In the genomic region with DNA sequence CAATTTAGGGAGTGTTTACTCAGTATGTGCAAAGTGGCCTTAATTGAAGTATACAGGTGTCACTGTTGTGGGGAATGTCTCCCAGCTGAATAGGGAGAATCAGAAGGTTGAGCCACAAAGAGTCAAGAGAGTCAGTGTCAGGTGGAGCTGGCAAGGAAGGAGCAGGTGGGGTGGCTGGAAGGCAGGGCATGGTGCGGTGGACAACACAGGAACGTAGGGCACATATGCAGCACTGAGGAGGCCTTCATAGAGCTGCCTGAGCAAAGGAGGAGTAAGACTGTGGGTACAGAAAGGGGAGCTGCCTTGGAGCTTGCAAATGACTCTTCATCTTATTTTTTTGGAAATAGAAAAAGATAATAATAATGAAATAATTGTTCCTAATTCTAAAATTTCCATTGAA, we compare ENCODE assay signal across 13 cellular contexts. TPM values are rescaled to one million over a fixed set of nuclear protein-coding genes. Genes with fewer than 3 reads are reported as not detected.
DNase-seq lines count a peak whose midpoint lies in the region; ATAC-seq and TF ChIP-seq lines count a peak whose summit lies in the region.
"Had no signal": no experiment of that assay in that cellular context is flagged by ENCODE, and none has a peak within 500 bp of the region (broad histone marks: within the 10 kb centered on the region; RNA-seq: fewer than 3 reads in every experiment).

No MANE protein-coding gene starts in this region.

- POLR2A ChIA-PET in activated CD8-positive, alpha-beta T cell treated with anti-CD3 and anti-CD28 coated beads, Interleukin-2, amount 10 ng/mL, durations not matched to agents 7 days and 5 days (lab: Charles Lee) = interaction anchor here (0.9 to 10.3 kb wide), 5 partner anchors 15 to 99 kb away, joined by 3 to 309 read pairs (median 16); a partner anchor contains a TSS

- DNase-seq in heart left ventricle = no peak
- DNase-seq in cardiac septum (ENCODE audit: low spot score) = no peak
- no peak for DNase-seq in activated CD8-positive, alpha-beta T cell treated with anti-CD3 and anti-CD28 coated beads, Interleukin-2, amount 10 ng/mL, durations not matched to agents 7 days and 5 days
- DNase-seq in mesothelial cell of epicardium (ENCODE audit: low spot score in 2 of 2, unreplicated experiment in 2 of 2) = no peak
- peak; percentile 10 for DNase-seq in type B pancreatic cell (ENCODE audit: extremely low spot score, unreplicated experiment)
- no peak for DNase-seq in NCI-H2171 (lab: John Stamatoyannopoulos, UW)
- no peak for DNase-seq in left lobe of liver (ENCODE audit: low spot score)
- DNase-seq: NCI-H2171 treated with DMSO at 0.1 percent for 48 hours, retina had no signal

- no peaks in the 10 kb centered on the region for H3K27me3 Mint-ChIP-seq in activated CD8-positive, alpha-beta T cell treated with anti-CD3 and anti-CD28 coated beads, Interleukin-2, amount 10 ng/mL, durations not matched to agents 7 days and 5 days (ENCODE audit: low read depth)
- no peaks in the 10 kb centered on the region for H3K27me3 Mint-ChIP-seq in mesothelial cell of epicardium (ENCODE audit: low read depth)
- no peaks in the 10 kb centered on the region for H3K27me3 Mint-ChIP-seq in type B pancreatic cell

- peak overlapping the region; percentile 49 for H3K4me3 Mint-ChIP-seq in activated CD8-positive, alpha-beta T cell treated with anti-CD3 and anti-CD28 coated beads, Interleukin-2, amount 10 ng/mL, durations not matched to agents 7 days and 5 days
- H3K4me3 Mint-ChIP-seq in mesothelial cell of epicardium (no peak overlapping the region), type B pancreatic cell (peak overlapping the region; percentile 11)

- ATAC-seq in heart left ventricle = no peak
- no peak for ATAC-seq in activated CD8-positive, alpha-beta T cell treated with anti-CD3 and anti-CD28 coated beads, Interleukin-2, amount 10 ng/mL, durations not matched to agents 7 days and 5 days
- no peak for ATAC-seq in left lobe of liver
- no peak for ATAC-seq in GM21786 (IDR thresholded peaks at IDR 0.05; ENCODE audit: unreplicated experiment)
- ATAC-seq: activated CD4-positive, CD25-positive, alpha-beta regulatory T cell treated with anti-CD3 and anti-CD28 coated beads, Interleukin-2, amount 50 U/mL, for 24 hours had no signal

- H3K27ac Mint-ChIP-seq in activated CD8-positive, alpha-beta T cell treated with anti-CD3 and anti-CD28 coated beads, Interleukin-2, amount 10 ng/mL, durations not matched to agents 7 days and 5 days = peak overlapping the region; percentile 91
- peak overlapping the region; percentile 68 for H3K27ac Mint-ChIP-seq in mesothelial cell of epicardium
- H3K27ac Mint-ChIP-seq in type B pancreatic cell = peak overlapping the region; percentile 71

- TF ChIP-seq CTCF in heart left ventricle (IDR thresholded peaks at IDR 0.05) = no peak
- no peak for TF ChIP-seq CTCF in mesothelial cell of epicardium (IDR thresholded peaks at IDR 0.05; ENCODE audit: unreplicated experiment)
- TF ChIP-seq CTCF in type B pancreatic cell (conservative IDR thresholded peaks at IDR 0.05) = no peak

- TF ChIP-seq POLR2A in heart left ventricle (IDR thresholded peaks at IDR 0.05) = no peak

- H3K4me1 Mint-ChIP-seq in activated CD8-positive, alpha-beta T cell treated with anti-CD3 and anti-CD28 coated beads, Interleukin-2, amount 10 ng/mL, durations not matched to agents 7 days and 5 days (ENCODE audit: low read depth) = peaks cover 97% of the 10 kb centered on the region
- H3K4me1 Mint-ChIP-seq in mesothelial cell of epicardium (peaks cover 58% of the 10 kb centered on the region), type B pancreatic cell (ENCODE audit: unreplicated experiment) (peaks cover 40% of the 10 kb centered on the region)

- peaks cover 79% of the 10 kb centered on the region for H3K36me3 Mint-ChIP-seq in activated CD8-positive, alpha-beta T cell treated with anti-CD3 and anti-CD28 coated beads, Interleukin-2, amount 10 ng/mL, durations not matched to agents 7 days and 5 days (ENCODE audit: low read depth)
- H3K36me3 Mint-ChIP-seq in mesothelial cell of epicardium = no peaks in the 10 kb centered on the region
- peaks cover 4% of the 10 kb centered on the region for H3K36me3 Mint-ChIP-seq in type B pancreatic cell

- no peaks in the 10 kb centered on the region for H3K36me3 ChIP-seq in heart left ventricle
- H3K36me3 ChIP-seq: BLaER1 had no signal

- intact Hi-C loops in heart left ventricle (cut with DNase I) = no loop called here
- intact Hi-C loops in cardiac septum (cut with DNase I) = no loop called here

- H3K27me3 ChIP-seq in heart left ventricle = no peaks in the 10 kb centered on the region
- H3K27me3 ChIP-seq: BLaER1 had no signal

- H3K27ac ChIP-seq in heart left ventricle = peak overlapping the region in 7 of 12 donors; percentile 19 to 92 (median 70)
- H3K27ac ChIP-seq: BLaER1, SK-N-MC had no signal

- peak overlapping the region in 1 of 12 donors; percentile 6 for H3K4me3 ChIP-seq in heart left ventricle
- H3K4me3 ChIP-seq: BLaER1, SK-N-MC had no signal

- no peaks in the 10 kb centered on the region for H3K9me3 ChIP-seq in heart left ventricle
- H3K9me3 ChIP-seq: BLaER1 had no signal

- 91 to 93% (median 91%) methylated on average over 2 of the region's 2 CpGs for WGBS in heart left ventricle, 4 donors

- H3K9me3 Mint-ChIP-seq in activated CD8-positive, alpha-beta T cell treated with anti-CD3 and anti-CD28 coated beads, Interleukin-2, amount 10 ng/mL, durations not matched to agents 7 days and 5 days (ENCODE audit: insufficient read depth) = no peaks in the 10 kb centered on the region
- H3K9me3 Mint-ChIP-seq in mesothelial cell of epicardium (no peaks in the 10 kb centered on the region), type B pancreatic cell (no peaks in the 10 kb centered on the region)

- CTCF ChIA-PET in activated CD8-positive, alpha-beta T cell treated with anti-CD3 and anti-CD28 coated beads, Interleukin-2, amount 10 ng/mL, durations not matched to agents 7 days and 5 days (lab: Charles Lee) = interaction anchor here (1.1 to 5.7 kb wide), 9 partner anchors 9 to 207 kb away, joined by 3 to 97 read pairs (median 7); a partner anchor contains a TSS

- H3K4me1 ChIP-seq in heart left ventricle = peaks cover 21 to 96% (median 57%) of the 10 kb centered on the region in 12 donors

RNA-seq across cellular contexts. Expression of a gene that starts 20.0 kb away (rescaled TPM):
- 10 to 100 TPM; 13.5 to 36.8 (median 18.2) TPM for total RNA-seq in heart left ventricle
- 1 to 10 TPM; 6.5 to 9.3 TPM for polyA plus RNA-seq in heart left ventricle
- 23.1 TPM for total RNA-seq in cardiac septum
- 100 to 1,000 TPM in 1 of 2 experiments, 10 to 100 TPM in 1; 94.6 to 101 TPM for total RNA-seq in activated CD8-positive, alpha-beta T cell treated with anti-CD3 and anti-CD28 coated beads, Interleukin-2, amount 10 ng/mL, durations not matched to agents 7 days and 5 days
- 28.7 to 31.7 TPM (median 29.0 TPM) in 3 replicates for total RNA-seq in mesothelial cell of epicardium
- total RNA-seq in type B pancreatic cell (ENCODE audit: low replicate concordance) = 20.9 and 32.6 TPM in 2 replicates
- 1.5 TPM for total RNA-seq in left lobe of liver
